ENCODE assay signal across 8 cellular contexts in genomic region chr2:165952600-165953210, GRCh38. TPM values are rescaled to one million over a fixed set of nuclear protein-coding genes. Genes with fewer than 3 reads are reported as not detected.
A peak's percentile ranks its signal among the peaks of the same experiment; 100 is the strongest.
DNase-seq lines count a peak whose midpoint lies in the region; ATAC-seq, FAIRE-seq and TF ChIP-seq lines count a peak whose summit lies in the region.

No MANE protein-coding gene starts in this region.

- TF ChIP-seq POLR2A in GM12878 (IDR thresholded peaks at IDR 0.05; ENCODE audit: low read depth, low read length) = no peak

- H3K27me3 Mint-ChIP-seq in CD8-positive, alpha-beta memory T cell = no peaks in the 10 kb centered on the region
- H3K27me3 Mint-ChIP-seq in effector memory CD8-positive, alpha-beta T cell = no peaks in the 10 kb centered on the region

- RAD21 ChIA-PET in GM12878 (lab: Charles Lee; ENCODE audit: unreplicated experiment) = interaction anchor here (0.6 to 1.8 kb wide), 7 partner anchors 8 to 394 kb away, joined by 3 to 8 read pairs (median 3); partner anchors contain the start of gene SCN1A

- TF ChIP-seq EP300 in GM12878 (IDR thresholded peaks at IDR 0.05; ENCODE audit: borderline replicate concordance in 1 of 2, control insufficient read depth in 1 of 2, low read depth in 2 of 2, low read length in 2 of 2) = no peak

- H2AFZ ChIP-seq in GM12878 (ENCODE audit: control insufficient read depth, low read depth, low read length) = peak overlapping the region; percentile 99

- H3K4me3 Mint-ChIP-seq in CD8-positive, alpha-beta memory T cell = no peak overlapping the region
- no peak overlapping the region for H3K4me3 Mint-ChIP-seq in effector memory CD8-positive, alpha-beta T cell

- H3K27me3 ChIP-seq in CD8-positive, alpha-beta memory T cell (ENCODE audit: insufficient read depth, low read length, poor library complexity, severe bottlenecking) = no peaks in the 10 kb centered on the region
- H3K27me3 ChIP-seq in HUES6 (ENCODE audit: control insufficient read depth, insufficient read depth, low read length) (0 out of 2 replicates have a peak, but pooled peaks cover 2% of the 10 kb centered on the region), GM12878 (replicated peaks in 1 of 2; ENCODE audit: control insufficient read depth in 2 of 2, insufficient read depth in 2 of 2, low read length in 1 of 2) (no peaks in the 10 kb centered on the region)

- CTCF ChIA-PET in CD8-positive, alpha-beta memory T cell (lab: Charles Lee) = interaction anchor here (0.8 to 2.1 kb wide), 10 partner anchors 8 to 175 kb away, joined by 3 to 8 read pairs (median 4); partner anchors contain the start of genes GALNT3 and SCN1A
- CTCF ChIA-PET in GM12878 (lab: Yijun Ruan, JAX) = interaction anchor here (0.8 to 3.9 kb wide), 8 partner anchors 8 to 939 kb away, joined by 3 to 17 read pairs (median 4); partner anchors contain the start of gene SCN1A

- H3K36me3 Mint-ChIP-seq in CD8-positive, alpha-beta memory T cell = peaks cover 0 to 17% (median 1%) of the 10 kb centered on the region in 3 donors
- H3K36me3 Mint-ChIP-seq in effector memory CD8-positive, alpha-beta T cell (ENCODE audit: insufficient read depth) = no peaks in the 10 kb centered on the region

- peak overlapping the region; percentile 92 for H3K4me3 ChIP-seq in CD8-positive, alpha-beta memory T cell (ENCODE audit: low read length)
- H3K4me3 ChIP-seq in HUES6 (ENCODE audit: low read depth, low read length) (peak overlapping the region; percentile 75), GM12878 (peak overlapping the region; percentile 81)

- intact Hi-C loops in GM12878 (cut with micrococcal nuclease; ENCODE audit: unreplicated experiment) = loop anchor here (5.0 kb wide), 1 partner anchor 75 kb away; no protein-coding TSS in a partner anchor

- DNase-seq in CD8-positive, alpha-beta memory T cell = peak in 1 of 5 donors; percentile 3
- no peak for DNase-seq in GM12878 (ENCODE audit: low read depth, low spot score)
- DNase-seq in medulla oblongata (ENCODE audit: extremely low spot score) = peak; percentile 10
- no peak for DNase-seq in effector memory CD8-positive, alpha-beta T cell
- no peak for DNase-seq in iPS-NIHi7 (ENCODE audit: extremely low spot score)

- POLR2A ChIA-PET in CD8-positive, alpha-beta memory T cell (lab: Charles Lee) = interaction anchor here (1.5 kb wide), 1 partner anchor 158 kb away, joined by 5 read pairs; the partner anchor contains the start of gene GALNT3
- POLR2A ChIA-PET in GM12878 (lab: Charles Lee) = interaction anchor here (0.7 to 1.6 kb wide), 4 partner anchors 10 to 535 kb away, joined by 3 to 4 read pairs (median 4); no protein-coding TSS in a partner anchor

- H3K27ac Mint-ChIP-seq in CD8-positive, alpha-beta memory T cell = no peak overlapping the region
- no peak overlapping the region for H3K27ac Mint-ChIP-seq in effector memory CD8-positive, alpha-beta T cell

- TF ChIP-seq RAD21 in GM12878 (IDR thresholded peaks at IDR 0.05; ENCODE audit: insufficient read depth, low read depth, low read length) = no peak

- H3K4me2 ChIP-seq in GM12878 (ENCODE audit: control insufficient read depth, insufficient read depth) = peak overlapping the region; percentile 79

- in situ Hi-C loops in GM12878 (cut with MboI) = no loop called here

- FAIRE-seq in GM12878 (lab: Jason Lieb, UNC) = no peak

- SMC1A ChIA-PET in GM12878 (lab: Charles Lee; ENCODE audit: uncharacterized antibody, unreplicated experiment) = interaction anchor here (0.6 to 2.5 kb wide), 9 partner anchors 10 to 538 kb away, joined by 3 to 8 read pairs (median 3); no protein-coding TSS in a partner anchor

- peak overlapping the region; percentile 69 for H3K9ac ChIP-seq in HUES6 (ENCODE audit: low read length)
- peak overlapping the region; percentile 82 for H3K9ac ChIP-seq in GM12878 (ENCODE audit: control insufficient read depth, insufficient read depth, low read length)

- no peaks in the 10 kb centered on the region for H3K9me3 Mint-ChIP-seq in CD8-positive, alpha-beta memory T cell
- H3K9me3 Mint-ChIP-seq in effector memory CD8-positive, alpha-beta T cell = no peaks in the 10 kb centered on the region

- TF ChIP-seq CTCF in GM12878 (IDR thresholded peaks at IDR 0.05 in 2 of 3, conservative IDR thresholded peaks at IDR 0.05 in 1 of 3; ENCODE audit: control insufficient read depth in 2 of 3, extremely low read depth in 1 of 3, insufficient read depth in 1 of 3, low read depth in 3 of 3, low read length in 3 of 3) = no peak

- H3K4me1 ChIP-seq in CD8-positive, alpha-beta memory T cell (ENCODE audit: insufficient read depth, low read length) = peaks cover 31% of the 10 kb centered on the region
- H3K4me1 ChIP-seq in HUES6 (ENCODE audit: control insufficient read depth, insufficient read depth, low read length) = peaks cover 16% of the 10 kb centered on the region
- no peaks in the 10 kb centered on the region; the same call in 1 of the 2 replicates for H3K4me1 ChIP-seq in GM12878 (ENCODE audit: control insufficient read depth, insufficient read depth, low read length)

- no peaks in the 10 kb centered on the region for H3K36me3 ChIP-seq in CD8-positive, alpha-beta memory T cell (ENCODE audit: insufficient read depth, low read length)
- peaks cover 3% of the 10 kb centered on the region; the same call in 1 of the 2 replicates for H3K36me3 ChIP-seq in HUES6 (ENCODE audit: control insufficient read depth, insufficient read depth, low read length)
- no peaks in the 10 kb centered on the region for H3K36me3 ChIP-seq in GM12878 (ENCODE audit: control insufficient read depth in 2 of 2, insufficient read depth in 2 of 2, low read length in 1 of 2)

- peaks cover 11 to 21% (median 12%) of the 10 kb centered on the region in 3 donors for H3K4me1 Mint-ChIP-seq in CD8-positive, alpha-beta memory T cell
- peaks cover 0 to 8% of the 10 kb centered on the region in 2 donors for H3K4me1 Mint-ChIP-seq in effector memory CD8-positive, alpha-beta T cell (ENCODE audit: low read depth in 2 of 2)

- BruUV-seq in GM12878 (replicated peaks; lab: Mats Ljungman, UMichigan) = no TSS peak

- peaks cover 21% of the 10 kb centered on the region for H3K79me2 ChIP-seq in GM12878 (ENCODE audit: control insufficient read depth, insufficient read depth, low read length)

- no peaks in the 10 kb centered on the region for H4K20me1 ChIP-seq in GM12878 (ENCODE audit: control insufficient read depth, insufficient read depth)

- peak overlapping the region; percentile 76 for H3K27ac ChIP-seq in CD8-positive, alpha-beta memory T cell (ENCODE audit: low read depth, low read length)
- H3K27ac ChIP-seq in HUES6 (ENCODE audit: low read depth, low read length) (peak overlapping the region; percentile 52; the same call in 1 of the 2 replicates), GM12878 (ENCODE audit: control insufficient read depth, insufficient read depth) (peak overlapping the region; percentile 78; the same call in 1 of the 2 replicates)

- 25% methylated on average over 4 of the region's 4 CpGs for WGBS in GM12878 (ENCODE audit: insufficient coverage, insufficient replicate concordance, low lambda C conversion rate, missing lambda C conversion rate)

- peak; percentile 27 for ATAC-seq in GM12878
- no peak for ATAC-seq in GM21360 (IDR thresholded peaks at IDR 0.05; ENCODE audit: unreplicated experiment)
- ATAC-seq in effector memory CD8-positive, alpha-beta T cell (replicated peaks) = no peak
- ATAC-seq in GM21515 (IDR thresholded peaks at IDR 0.05; ENCODE audit: unreplicated experiment) = no peak

- H3K9me3 ChIP-seq in CD8-positive, alpha-beta memory T cell (ENCODE audit: low read length) = no peaks in the 10 kb centered on the region
- H3K9me3 ChIP-seq in HUES6 (ENCODE audit: control insufficient read depth, insufficient read depth, low read depth, low read length) (peaks cover 3% of the 10 kb centered on the region; the same call in 1 of the 2 replicates), GM12878 (replicated peaks; ENCODE audit: control insufficient read depth, insufficient read depth, low read length) (no peaks in the 10 kb centered on the region)

RNA-seq across cellular contexts. Expression of gene TTC21B, which starts 0.9 kb away (rescaled TPM):
- total RNA-seq in CD8-positive, alpha-beta memory T cell = 10 to 100 TPM; 19.2 to 21.8 TPM
- polyA plus RNA-seq in CD8-positive, alpha-beta memory T cell = 8.6 TPM
- 106 and 107 TPM in 2 replicates for total RNA-seq in GM12878 (2013; cell fraction: nucleolus; rRNA removed)
- total RNA-seq in GM12878 (2014; rRNA removed) (14.4 and 17.1 TPM in 2 replicates), GM12878 (2014; rRNA removed; fragmentation: Illumina TruSeq; extraction: Trizol) (17.4 and 20.3 TPM in 2 replicates), GM12878 (2021) (9.8 and 13.4 TPM in 2 replicates)
- polyA plus RNA-seq in GM12878 (2011; ENCODE audit: low read depth) = 3.6 TPM
- polyA plus RNA-seq in GM12878 (2011; rRNA removed) (22.4 and 33.8 TPM in 2 replicates), GM12878 (2014; fragmentation: Illumina TruSeq; extraction: Trizol) (8.1 and 9.4 TPM in 2 replicates), GM12878 (2014; fragmentation: Nextera tagmentation; extraction: Ambion mirVana) (1 to 10 TPM; 2.7 to 3.5 TPM), GM12878 (2014; rRNA removed) (8.8 and 13.2 TPM in 2 replicates), GM12878 (2016; fragmentation: Nextera tagmentation; extraction: Ambion mirVana) (1 to 10 TPM; 9.3 to 9.4 TPM)
- 8.2 and 11.1 TPM in 2 replicates for polyA plus RNA-seq in GM12878 (2011; cell fraction: cytosol; rRNA removed)
- polyA plus RNA-seq in GM12878 (2011; cell fraction: nucleus; rRNA removed) = 25.1 and 26.7 TPM in 2 replicates
- 5.3 and 6.9 TPM in 2 replicates for polyA plus RNA-seq in GM12878 (2012)
- 24.4 and 37.1 TPM in 2 replicates for polyA minus RNA-seq in GM12878 (2011; rRNA and poly(A)+ RNA removed)
- polyA minus RNA-seq in GM12878 (2011; cell fraction: cytosol; rRNA and poly(A)+ RNA removed) = 6.8 and 7.8 TPM in 2 replicates
- 34.2 and 44.8 TPM in 2 replicates for polyA minus RNA-seq in GM12878 (2011; cell fraction: nucleus; rRNA and poly(A)+ RNA removed)
